ENCODE assay signal across 8 cellular contexts in genomic region chr6:85644374-85644762, GRCh38. TPM values are rescaled to one million over a fixed set of nuclear protein-coding genes. Genes with fewer than 3 reads are reported as not detected.
DNase-seq lines count a peak whose midpoint lies in the region; ATAC-seq lines count a peak whose summit lies in the region.

No MANE protein-coding gene starts in this region.

- peak overlapping the region; percentile 97 for H3K27ac ChIP-seq in stomach smooth muscle (ENCODE audit: low read length)

- H3K4me3 ChIP-seq in iPS-11a (ENCODE audit: low read depth, low read length) (peak overlapping the region; percentile 69), stomach smooth muscle (ENCODE audit: low read length in 2 of 2) (peak overlapping the region; percentile 81 to 82)

- no peaks in the 10 kb centered on the region for H3K9me3 ChIP-seq in stomach smooth muscle (ENCODE audit: control insufficient read depth in 2 of 2, low read length in 2 of 2)

- no peaks in the 10 kb centered on the region for H3K9me3 Mint-ChIP-seq in activated CD4-positive, alpha-beta memory T cell treated with anti-CD3 and anti-CD28 coated beads for 36 hours

- peak overlapping the region; percentile 93 to 98 for H3K9ac ChIP-seq in stomach smooth muscle (ENCODE audit: low read length in 2 of 2)

- no peaks in the 10 kb centered on the region for H3K27me3 Mint-ChIP-seq in activated CD4-positive, alpha-beta memory T cell treated with anti-CD3 and anti-CD28 coated beads for 36 hours

- CTCF ChIA-PET in activated CD4-positive, alpha-beta memory T cell treated with anti-CD3 and anti-CD28 coated beads for 36 hours (lab: Charles Lee) = interaction anchor here (0.9 to 3.7 kb wide), 4 partner anchors 26 to 155 kb away, joined by 3 to 20 read pairs (median 4); partner anchors contain the start of gene SNX14

- H3K4me3 Mint-ChIP-seq in activated CD4-positive, alpha-beta memory T cell treated with anti-CD3 and anti-CD28 coated beads for 36 hours = peak overlapping the region; percentile 78

- H3K27me3 ChIP-seq in stomach smooth muscle (ENCODE audit: control insufficient read depth in 1 of 2, insufficient read depth in 2 of 2, low read length in 2 of 2) = no peaks in the 10 kb centered on the region

- DNase-seq in NCI-H748 (lab: John Stamatoyannopoulos, UW; ENCODE audit: unreplicated experiment) = peak; percentile 21
- DNase-seq in NCI-H748 treated with DMSO at 0.1 percent for 48 hours (lab: John Stamatoyannopoulos, UW) = no peak
- no peak for DNase-seq in activated CD4-positive, alpha-beta memory T cell treated with anti-CD3 and anti-CD28 coated beads for 36 hours
- DNase-seq in DMS153 treated with DMSO at 0.1 percent for 48 hours (lab: John Stamatoyannopoulos, UW; ENCODE audit: unreplicated experiment) = no peak
- no peak for DNase-seq in occipital lobe (lab: John Stamatoyannopoulos, UW)

- POLR2A ChIA-PET in activated CD4-positive, alpha-beta memory T cell treated with anti-CD3 and anti-CD28 coated beads for 36 hours (lab: Charles Lee) = interaction anchor here (0.7 to 12.8 kb wide), 5 partner anchors 8 to 50 kb away, joined by 3 to 668 read pairs (median 4); partner anchors contain the start of gene SNX14

- H3K27ac Mint-ChIP-seq in activated CD4-positive, alpha-beta memory T cell treated with anti-CD3 and anti-CD28 coated beads for 36 hours = peak overlapping the region; percentile 92

- intact Hi-C loops in activated CD4-positive, alpha-beta memory T cell treated with anti-CD3 and anti-CD28 coated beads for 36 hours (cut with micrococcal nuclease) = loop anchor here (5.0 kb wide), 1 partner anchor 182 kb away; no protein-coding TSS in a partner anchor

- no peak for ATAC-seq in HG02610 (IDR thresholded peaks at IDR 0.05; ENCODE audit: unreplicated experiment)

- H3K36me3 ChIP-seq in stomach smooth muscle (ENCODE audit: control insufficient read depth in 2 of 2, insufficient read depth in 2 of 2, low read length in 2 of 2) = peaks cover 0 to 1% of the 10 kb centered on the region in 2 donors

- H3K4me1 Mint-ChIP-seq in activated CD4-positive, alpha-beta memory T cell treated with anti-CD3 and anti-CD28 coated beads for 36 hours (ENCODE audit: low read depth) = peaks cover 27% of the 10 kb centered on the region

- H3K36me3 Mint-ChIP-seq in activated CD4-positive, alpha-beta memory T cell treated with anti-CD3 and anti-CD28 coated beads for 36 hours = peaks cover 32% of the 10 kb centered on the region

- H3K4me1 ChIP-seq in stomach smooth muscle (ENCODE audit: control insufficient read depth, insufficient read depth, low read length) = peaks cover 4% of the 10 kb centered on the region

RNA-seq across cellular contexts. Expression of gene SYNCRIP, which starts 1.7 kb away (rescaled TPM):
- 100 to 1,000 TPM; 138 to 139 TPM for total RNA-seq in activated CD4-positive, alpha-beta memory T cell treated with anti-CD3 and anti-CD28 coated beads for 36 hours
- total RNA-seq in occipital lobe = 118 TPM

RNA-seq across cellular contexts. Expression of gene SNX14, which starts 50.7 kb away (rescaled TPM):
- 10 to 100 TPM; 50.9 to 59.6 TPM for total RNA-seq in activated CD4-positive, alpha-beta memory T cell treated with anti-CD3 and anti-CD28 coated beads for 36 hours
- 204 TPM for total RNA-seq in occipital lobe
